1 cellular context compared by ENCODE assay signal in the genomic region with DNA sequence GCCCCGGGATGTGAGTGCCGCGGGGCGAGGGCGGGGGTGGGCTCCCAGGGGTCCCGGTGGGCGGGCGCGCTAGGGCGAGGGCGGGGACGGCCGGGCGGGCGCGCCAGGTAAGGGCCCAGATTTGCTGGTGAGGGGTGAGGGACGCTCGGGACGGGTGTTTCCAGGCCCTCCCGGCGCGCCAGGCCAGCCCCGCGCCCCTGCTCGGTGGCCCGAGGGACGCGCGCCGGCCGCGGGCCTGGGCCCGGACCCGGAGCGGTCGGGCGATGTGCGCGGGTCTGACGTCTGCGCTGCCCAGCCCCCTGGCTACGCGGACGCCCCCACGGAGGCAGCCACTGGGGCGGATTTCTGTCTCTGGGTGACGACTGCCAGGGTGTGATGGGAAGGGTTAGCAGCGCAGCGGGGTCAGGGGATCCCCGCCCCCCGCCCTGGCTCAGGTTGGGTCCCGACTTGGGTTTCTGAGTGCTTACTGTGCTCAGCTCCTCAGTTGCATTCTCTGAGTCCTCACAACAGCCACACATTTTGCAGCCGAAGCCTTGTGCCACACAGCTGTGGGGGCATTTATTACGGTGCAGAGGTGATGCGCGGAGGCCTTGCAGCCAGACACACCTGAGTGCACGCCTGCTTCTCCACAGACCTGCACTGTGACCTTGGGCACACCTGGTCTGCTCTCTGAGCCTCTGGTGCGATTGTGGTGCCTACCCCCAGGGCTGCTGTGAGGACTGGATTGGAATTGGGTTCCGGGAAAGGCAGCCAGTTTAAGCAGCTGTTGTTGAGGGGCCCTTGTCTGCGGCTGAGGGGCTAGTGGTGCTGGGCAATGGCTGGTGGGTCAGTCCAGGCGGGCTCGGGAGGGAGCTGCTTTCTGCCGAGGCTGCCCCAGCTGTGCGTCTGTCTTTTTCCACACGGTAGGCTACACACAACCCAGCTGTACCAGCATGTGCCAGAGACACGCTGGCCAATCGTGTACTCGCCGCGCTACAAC.
TF ChIP-seq lines count a peak whose summit lies in the region.

No MANE protein-coding gene starts in this region.

TF ChIP-seq in GM12878, 131 proteins besides CTCF, POLR2A, EP300 and RAD21:
- TF ChIP-seq MYC (IDR thresholded peaks at IDR 0.05; ENCODE audit: insufficient read depth, insufficient read length, insufficient replicate concordance, low read length, severe bottlenecking) (no peak), NFYA (IDR thresholded peaks at IDR 0.05; ENCODE audit: borderline replicate concordance, low read depth, low read length) (no peak), TAF1 (IDR thresholded peaks at IDR 0.05; ENCODE audit: borderline replicate concordance, low read depth, low read length) (no peak), MYB (IDR thresholded peaks at IDR 0.05; ENCODE audit: borderline replicate concordance, low read depth, low read length) (no peak), PAX5 (IDR thresholded peaks at IDR 0.05; ENCODE audit: borderline replicate concordance, low read depth, low read length) (no peak), KLF5 (IDR thresholded peaks at IDR 0.05; ENCODE audit: partially characterized antibody) (no peak), LARP7 (IDR thresholded peaks at IDR 0.05) (0 out of 2 replicates have a peak, but pooled peaks have one; percentile 37), EGR1 (IDR thresholded peaks at IDR 0.05; ENCODE audit: borderline replicate concordance in 1 of 2, low read depth in 2 of 2, low read length in 2 of 2) (peak in 1 of 2 experiments; percentile 23; a peak in 1 of 3 replicates), STAT3 (IDR thresholded peaks at IDR 0.05; ENCODE audit: low read depth, low read length) (no peak), NR2C2 (IDR thresholded peaks at IDR 0.05; ENCODE audit: borderline replicate concordance, control insufficient read depth, insufficient read length, low read depth) (no peak), SMAD5 (IDR thresholded peaks at IDR 0.05; ENCODE audit: low read depth) (no peak), HDGF (IDR thresholded peaks at IDR 0.05) (no peak), BHLHE40 (IDR thresholded peaks at IDR 0.05; ENCODE audit: borderline replicate concordance in 1 of 2, low read depth in 2 of 2, low read length in 1 of 2) (0 out of 4 replicates have a peak, but pooled peaks of 1 of the 2 experiments have one; percentile 15), IKZF1 (conservative IDR thresholded peaks at IDR 0.05) (peak; percentile 20; the same call in 1 of the 2 replicates), SIN3A (IDR thresholded peaks at IDR 0.05; ENCODE audit: low read depth, low read length) (no peak), ETV6 (conservative IDR thresholded peaks at IDR 0.05 in 1 of 2, IDR thresholded peaks at IDR 0.05 in 1 of 2; ENCODE audit: borderline replicate concordance in 1 of 2, low read depth in 1 of 2) (no peak), CREB1 (IDR thresholded peaks at IDR 0.05; ENCODE audit: low read depth) (no peak), SP1 (IDR thresholded peaks at IDR 0.05; ENCODE audit: low read depth, low read length) (no peak), SPI1 (IDR thresholded peaks at IDR 0.05; ENCODE audit: borderline replicate concordance, insufficient read depth, low read depth, low read length) (no peak), KDM1A (IDR thresholded peaks at IDR 0.05; ENCODE audit: borderline replicate concordance) (no peak), POU2F2 (IDR thresholded peaks at IDR 0.05; ENCODE audit: borderline replicate concordance, low read depth, low read length) (no peak), YBX1 (IDR thresholded peaks at IDR 0.05) (no peak), NFXL1 (IDR thresholded peaks at IDR 0.05; ENCODE audit: borderline replicate concordance) (no peak), NR2F1 (conservative IDR thresholded peaks at IDR 0.05) (0 out of 2 replicates have a peak, but pooled peaks have one; percentile 20), HDAC2 (IDR thresholded peaks at IDR 0.05) (no peak), ESRRA (IDR thresholded peaks at IDR 0.05; ENCODE audit: low read length) (no peak)
- TF ChIP-seq, protein P1, sequence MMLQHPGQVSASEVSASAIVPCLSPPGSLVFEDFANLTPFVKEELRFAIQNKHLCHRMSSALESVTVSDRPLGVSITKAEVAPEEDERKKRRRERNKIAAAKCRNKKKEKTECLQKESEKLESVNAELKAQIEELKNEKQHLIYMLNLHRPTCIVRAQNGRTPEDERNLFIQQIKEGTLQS (IDR thresholded peaks at IDR 0.05; ENCODE audit: borderline replicate concordance, extremely low read depth, low read depth, low read length): no peak
- TF ChIP-seq, protein P2, sequence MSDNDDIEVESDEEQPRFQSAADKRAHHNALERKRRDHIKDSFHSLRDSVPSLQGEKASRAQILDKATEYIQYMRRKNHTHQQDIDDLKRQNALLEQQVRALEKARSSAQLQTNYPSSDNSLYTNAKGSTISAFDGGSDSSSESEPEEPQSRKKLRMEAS (IDR thresholded peaks at IDR 0.05; ENCODE audit: low read depth, low read length): no peak
- TF ChIP-seq, protein P3, sequence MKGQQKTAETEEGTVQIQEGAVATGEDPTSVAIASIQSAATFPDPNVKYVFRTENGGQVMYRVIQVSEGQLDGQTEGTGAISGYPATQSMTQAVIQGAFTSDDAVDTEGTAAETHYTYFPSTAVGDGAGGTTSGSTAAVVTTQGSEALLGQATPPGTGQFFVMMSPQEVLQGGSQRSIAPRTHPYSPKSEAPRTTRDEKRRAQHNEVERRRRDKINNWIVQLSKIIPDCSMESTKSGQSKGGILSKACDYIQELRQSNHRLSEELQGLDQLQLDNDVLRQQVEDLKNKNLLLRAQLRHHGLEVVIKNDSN (IDR thresholded peaks at IDR 0.05; ENCODE audit: borderline replicate concordance, extremely low read length, insufficient read depth, low read depth, low read length): no peak
- TF ChIP-seq, protein P4, sequence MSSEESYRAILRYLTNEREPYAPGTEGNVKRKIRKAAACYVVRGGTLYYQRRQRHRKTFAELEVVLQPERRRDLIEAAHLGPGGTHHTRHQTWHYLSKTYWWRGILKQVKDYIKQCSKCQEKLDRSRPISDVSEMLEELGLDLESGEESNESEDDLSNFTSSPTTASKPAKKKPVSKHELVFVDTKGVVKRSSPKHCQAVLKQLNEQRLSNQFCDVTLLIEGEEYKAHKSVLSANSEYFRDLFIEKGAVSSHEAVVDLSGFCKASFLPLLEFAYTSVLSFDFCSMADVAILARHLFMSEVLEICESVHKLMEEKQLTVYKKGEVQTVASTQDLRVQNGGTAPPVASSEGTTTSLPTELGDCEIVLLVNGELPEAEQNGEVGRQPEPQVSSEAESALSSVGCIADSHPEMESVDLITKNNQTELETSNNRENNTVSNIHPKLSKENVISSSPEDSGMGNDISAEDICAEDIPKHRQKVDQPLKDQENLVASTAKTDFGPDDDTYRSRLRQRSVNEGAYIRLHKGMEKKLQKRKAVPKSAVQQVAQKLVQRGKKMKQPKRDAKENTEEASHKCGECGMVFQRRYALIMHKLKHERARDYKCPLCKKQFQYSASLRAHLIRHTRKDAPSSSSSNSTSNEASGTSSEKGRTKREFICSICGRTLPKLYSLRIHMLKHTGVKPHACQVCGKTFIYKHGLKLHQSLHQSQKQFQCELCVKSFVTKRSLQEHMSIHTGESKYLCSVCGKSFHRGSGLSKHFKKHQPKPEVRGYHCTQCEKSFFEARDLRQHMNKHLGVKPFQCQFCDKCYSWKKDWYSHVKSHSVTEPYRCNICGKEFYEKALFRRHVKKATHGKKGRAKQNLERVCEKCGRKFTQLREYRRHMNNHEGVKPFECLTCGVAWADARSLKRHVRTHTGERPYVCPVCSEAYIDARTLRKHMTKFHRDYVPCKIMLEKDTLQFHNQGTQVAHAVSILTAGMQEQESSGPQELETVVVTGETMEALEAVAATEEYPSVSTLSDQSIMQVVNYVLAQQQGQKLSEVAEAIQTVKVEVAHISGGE (CRISPR knock-in tag; IDR thresholded peaks at IDR 0.05): no peak
- TF ChIP-seq, protein P5, sequence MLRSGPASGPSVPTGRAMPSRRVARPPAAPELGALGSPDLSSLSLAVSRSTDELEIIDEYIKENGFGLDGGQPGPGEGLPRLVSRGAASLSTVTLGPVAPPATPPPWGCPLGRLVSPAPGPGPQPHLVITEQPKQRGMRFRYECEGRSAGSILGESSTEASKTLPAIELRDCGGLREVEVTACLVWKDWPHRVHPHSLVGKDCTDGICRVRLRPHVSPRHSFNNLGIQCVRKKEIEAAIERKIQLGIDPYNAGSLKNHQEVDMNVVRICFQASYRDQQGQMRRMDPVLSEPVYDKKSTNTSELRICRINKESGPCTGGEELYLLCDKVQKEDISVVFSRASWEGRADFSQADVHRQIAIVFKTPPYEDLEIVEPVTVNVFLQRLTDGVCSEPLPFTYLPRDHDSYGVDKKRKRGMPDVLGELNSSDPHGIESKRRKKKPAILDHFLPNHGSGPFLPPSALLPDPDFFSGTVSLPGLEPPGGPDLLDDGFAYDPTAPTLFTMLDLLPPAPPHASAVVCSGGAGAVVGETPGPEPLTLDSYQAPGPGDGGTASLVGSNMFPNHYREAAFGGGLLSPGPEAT (IDR thresholded peaks at IDR 0.05; ENCODE audit: low read depth): no peak
- TF ChIP-seq, protein P6, sequence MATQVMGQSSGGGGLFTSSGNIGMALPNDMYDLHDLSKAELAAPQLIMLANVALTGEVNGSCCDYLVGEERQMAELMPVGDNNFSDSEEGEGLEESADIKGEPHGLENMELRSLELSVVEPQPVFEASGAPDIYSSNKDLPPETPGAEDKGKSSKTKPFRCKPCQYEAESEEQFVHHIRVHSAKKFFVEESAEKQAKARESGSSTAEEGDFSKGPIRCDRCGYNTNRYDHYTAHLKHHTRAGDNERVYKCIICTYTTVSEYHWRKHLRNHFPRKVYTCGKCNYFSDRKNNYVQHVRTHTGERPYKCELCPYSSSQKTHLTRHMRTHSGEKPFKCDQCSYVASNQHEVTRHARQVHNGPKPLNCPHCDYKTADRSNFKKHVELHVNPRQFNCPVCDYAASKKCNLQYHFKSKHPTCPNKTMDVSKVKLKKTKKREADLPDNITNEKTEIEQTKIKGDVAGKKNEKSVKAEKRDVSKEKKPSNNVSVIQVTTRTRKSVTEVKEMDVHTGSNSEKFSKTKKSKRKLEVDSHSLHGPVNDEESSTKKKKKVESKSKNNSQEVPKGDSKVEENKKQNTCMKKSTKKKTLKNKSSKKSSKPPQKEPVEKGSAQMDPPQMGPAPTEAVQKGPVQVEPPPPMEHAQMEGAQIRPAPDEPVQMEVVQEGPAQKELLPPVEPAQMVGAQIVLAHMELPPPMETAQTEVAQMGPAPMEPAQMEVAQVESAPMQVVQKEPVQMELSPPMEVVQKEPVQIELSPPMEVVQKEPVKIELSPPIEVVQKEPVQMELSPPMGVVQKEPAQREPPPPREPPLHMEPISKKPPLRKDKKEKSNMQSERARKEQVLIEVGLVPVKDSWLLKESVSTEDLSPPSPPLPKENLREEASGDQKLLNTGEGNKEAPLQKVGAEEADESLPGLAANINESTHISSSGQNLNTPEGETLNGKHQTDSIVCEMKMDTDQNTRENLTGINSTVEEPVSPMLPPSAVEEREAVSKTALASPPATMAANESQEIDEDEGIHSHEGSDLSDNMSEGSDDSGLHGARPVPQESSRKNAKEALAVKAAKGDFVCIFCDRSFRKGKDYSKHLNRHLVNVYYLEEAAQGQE (IDR thresholded peaks at IDR 0.05; ENCODE audit: low read depth, low read length): no peak
- TF ChIP-seq, protein P7, sequence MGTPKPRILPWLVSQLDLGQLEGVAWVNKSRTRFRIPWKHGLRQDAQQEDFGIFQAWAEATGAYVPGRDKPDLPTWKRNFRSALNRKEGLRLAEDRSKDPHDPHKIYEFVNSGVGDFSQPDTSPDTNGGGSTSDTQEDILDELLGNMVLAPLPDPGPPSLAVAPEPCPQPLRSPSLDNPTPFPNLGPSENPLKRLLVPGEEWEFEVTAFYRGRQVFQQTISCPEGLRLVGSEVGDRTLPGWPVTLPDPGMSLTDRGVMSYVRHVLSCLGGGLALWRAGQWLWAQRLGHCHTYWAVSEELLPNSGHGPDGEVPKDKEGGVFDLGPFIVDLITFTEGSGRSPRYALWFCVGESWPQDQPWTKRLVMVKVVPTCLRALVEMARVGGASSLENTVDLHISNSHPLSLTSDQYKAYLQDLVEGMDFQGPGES (IDR thresholded peaks at IDR 0.05): no peak
